In genomic region chr4:40763228-40763716, GRCh38 we compare ENCODE assay signal across 8 cellular contexts. TPM values are rescaled to one million over a fixed set of nuclear protein-coding genes. Genes with fewer than 3 reads are reported as not detected.
DNase-seq lines count a peak whose midpoint lies in the region; ATAC-seq, FAIRE-seq and TF ChIP-seq lines count a peak whose summit lies in the region.

No MANE protein-coding gene starts in this region.

- DNase-seq in MM.1S, result peak; percentile 92
- no peak for DNase-seq in epithelial cell of prostate (ENCODE audit: low read depth, low spot score)
- DNase-seq in right atrium auricular region (ENCODE audit: low spot score), result no peak
- DNase-seq in NCI-H1436 treated with DMSO at 0.1 percent for 48 hours (lab: John Stamatoyannopoulos, UW), result no peak
- DNase-seq in NCI-H2171 (lab: John Stamatoyannopoulos, UW), result no peak
- no peak for DNase-seq in D721Med (ENCODE audit: insufficient read length, low spot score)

- H3K4me2 ChIP-seq in MM.1S (ENCODE audit: low read depth, low read length), result peak overlapping the region; percentile 50

- ATAC-seq in GM18508 (IDR thresholded peaks at IDR 0.05; ENCODE audit: insufficient read depth, unreplicated experiment), result peak; percentile 97
- ATAC-seq in GM21825 (IDR thresholded peaks at IDR 0.05; ENCODE audit: unreplicated experiment), result peak; percentile 99

- peaks cover 15% of the 10 kb centered on the region for H3F3A ChIP-seq in MM.1S (ENCODE audit: insufficient read depth, low read length)

- no peaks in the 10 kb centered on the region for H3K36me3 ChIP-seq in MM.1S (replicated peaks; ENCODE audit: insufficient read depth, low read length)
- H3K36me3 ChIP-seq in right atrium auricular region, result no peaks in the 10 kb centered on the region

- H3K4me1 ChIP-seq in MM.1S (ENCODE audit: low read length) (peaks cover 19% of the 10 kb centered on the region), right atrium auricular region (no peaks in the 10 kb centered on the region)

- H2AFZ ChIP-seq in MM.1S (ENCODE audit: low read length), result no peak overlapping the region

- H3K9ac ChIP-seq in MM.1S (ENCODE audit: low read length), result no peak overlapping the region

- H3K27me3 ChIP-seq in MM.1S (replicated peaks; ENCODE audit: insufficient read depth, low read length), result no peaks in the 10 kb centered on the region
- H3K27me3 ChIP-seq in right atrium auricular region, result no peaks in the 10 kb centered on the region

- peak overlapping the region; percentile 71 for H3K27ac ChIP-seq in MM.1S (ENCODE audit: low read length)
- H3K27ac ChIP-seq in epithelial cell of prostate, result peak overlapping the region; percentile 76
- no peak overlapping the region for H3K27ac ChIP-seq in right atrium auricular region

- no peaks in the 10 kb centered on the region for H3K9me3 ChIP-seq in MM.1S (replicated peaks; ENCODE audit: insufficient read depth, low read length)
- no peaks in the 10 kb centered on the region for H3K9me3 ChIP-seq in right atrium auricular region

- H4K20me1 ChIP-seq in MM.1S (ENCODE audit: insufficient read depth, low read length), result no peaks in the 10 kb centered on the region

- no peak overlapping the region; the same call in 1 of the 2 replicates for H3K4me3 ChIP-seq in MM.1S (ENCODE audit: low read length)
- H3K4me3 ChIP-seq in right atrium auricular region, result no peak overlapping the region

- no peaks in the 10 kb centered on the region for H3K79me2 ChIP-seq in MM.1S (ENCODE audit: low read length)

- H3K9me2 ChIP-seq in MM.1S (replicated peaks; ENCODE audit: insufficient read depth, low read length), result no peaks in the 10 kb centered on the region

- FAIRE-seq in D721Med (lab: Jason Lieb, UNC), result no peak

- TF ChIP-seq CTCF in MM.1S (IDR thresholded peaks at IDR 0.05; ENCODE audit: low read length) (no peak), right atrium auricular region (IDR thresholded peaks at IDR 0.05) (no peak), D721Med (IDR thresholded peaks at IDR 0.05; ENCODE audit: insufficient read depth, missing control alignments) (no peak)

RNA-seq across cellular contexts. Expression of gene NSUN7, which starts 13.5 kb away (rescaled TPM):
- total RNA-seq in right atrium auricular region, result 1 to 10 TPM; 1.9 to 9.8 TPM

Comparison
In these comparisons a context has a peak if more than half of its experiments do, and no peak if none do; other contexts are left out.
1. H3K27ac ChIP-seq: peak in MM.1S (single experiment) and epithelial cell of prostate (single experiment); none in right atrium auricular region (0 of 2).